ENCODE assay signal across 11 cellular contexts in genomic region chr1:78831731-78832360, GRCh38.
DNase-seq lines count a peak whose midpoint lies in the region; ATAC-seq, FAIRE-seq and TF ChIP-seq lines count a peak whose summit lies in the region.
"Had no signal": no experiment of that assay in that cellular context is flagged by ENCODE, and none has a peak within 500 bp of the region (broad histone marks: within the 10 kb centered on the region; RNA-seq: fewer than 3 reads in every experiment).

No MANE protein-coding gene starts in this region.

- no peak for TF ChIP-seq CTCF in GM12878 (IDR thresholded peaks at IDR 0.05 in 2 of 3, conservative IDR thresholded peaks at IDR 0.05 in 1 of 3; ENCODE audit: control insufficient read depth in 2 of 3, extremely low read depth in 1 of 3, insufficient read depth in 1 of 3, low read depth in 3 of 3, low read length in 3 of 3)

- no peak for TF ChIP-seq RAD21 in GM12878 (IDR thresholded peaks at IDR 0.05; ENCODE audit: insufficient read depth, low read depth, low read length)

- 18% methylated on average over 3 of the region's 3 CpGs for WGBS in GM12878 (ENCODE audit: insufficient coverage, insufficient replicate concordance, low lambda C conversion rate, missing lambda C conversion rate)

- no peaks in the 10 kb centered on the region for H3K27me3 ChIP-seq in GM12878 (replicated peaks in 1 of 2; ENCODE audit: control insufficient read depth in 2 of 2, insufficient read depth in 2 of 2, low read length in 1 of 2)
- H3K27me3 ChIP-seq: body of pancreas had no signal

- no peak overlapping the region for H3K4me2 ChIP-seq in GM12878 (ENCODE audit: control insufficient read depth, insufficient read depth)

- TF ChIP-seq POLR2A in GM12878 (IDR thresholded peaks at IDR 0.05; ENCODE audit: low read depth, low read length): no peak

- CTCF ChIA-PET in GM12878 (lab: Yijun Ruan, JAX): no interaction called here

- H3K4me3 ChIP-seq in GM12878: no peak overlapping the region
- H3K4me3 ChIP-seq: body of pancreas had no signal

- intact Hi-C loops in GM12878 (cut with micrococcal nuclease; ENCODE audit: unreplicated experiment): loop anchor here (1.0 to 10.0 kb wide), 4 partner anchors 145 to 697 kb away; no protein-coding TSS in a partner anchor

- H3K4me1 ChIP-seq in GM12878 (ENCODE audit: control insufficient read depth, insufficient read depth, low read length): no peaks in the 10 kb centered on the region
- H3K4me1 ChIP-seq: body of pancreas had no signal

- no peak for FAIRE-seq in GM12878 (lab: Jason Lieb, UNC)

- SMC1A ChIA-PET in GM12878 (lab: Charles Lee; ENCODE audit: uncharacterized antibody, unreplicated experiment): interaction anchor here (0.6 kb wide), 1 partner anchor 19 kb away, joined by 3 read pairs; no protein-coding TSS in a partner anchor

- BruUV-seq in GM12878 (replicated peaks; lab: Mats Ljungman, UMichigan): no TSS peak

- no peak overlapping the region for H2AFZ ChIP-seq in GM12878 (ENCODE audit: control insufficient read depth, low read depth, low read length)

- ATAC-seq in GM12878 (peak; percentile 77), GM19035 (IDR thresholded peaks at IDR 0.05; ENCODE audit: unreplicated experiment) (no peak)
- ATAC-seq: body of pancreas; naive thymus-derived CD8-positive, alpha-beta T cell had no signal

- H3K9me3 ChIP-seq in GM12878 (replicated peaks; ENCODE audit: control insufficient read depth, insufficient read depth, low read length): no peaks in the 10 kb centered on the region
- H3K9me3 ChIP-seq: body of pancreas had no signal

- POLR2A ChIA-PET in GM12878 (lab: Charles Lee): no interaction called here

- no peaks in the 10 kb centered on the region for H3K36me3 ChIP-seq in GM12878 (ENCODE audit: control insufficient read depth in 2 of 2, insufficient read depth in 2 of 2, low read length in 1 of 2)

- H3K9ac ChIP-seq in GM12878 (ENCODE audit: control insufficient read depth, insufficient read depth, low read length): no peak overlapping the region

- TF ChIP-seq EP300 in GM12878 (IDR thresholded peaks at IDR 0.05; ENCODE audit: borderline replicate concordance in 1 of 2, control insufficient read depth in 1 of 2, low read depth in 2 of 2, low read length in 2 of 2): no peak

- H3K27ac ChIP-seq in GM12878 (ENCODE audit: control insufficient read depth, insufficient read depth): no peak overlapping the region
- H3K27ac ChIP-seq: body of pancreas had no signal

- in situ Hi-C loops in GM12878 (cut with MboI): loop anchor here (10.0 kb wide), 2 partner anchors 363 to 523 kb away; no protein-coding TSS in a partner anchor

- no peaks in the 10 kb centered on the region for H3K79me2 ChIP-seq in GM12878 (ENCODE audit: control insufficient read depth, insufficient read depth, low read length)

- no peaks in the 10 kb centered on the region for H4K20me1 ChIP-seq in GM12878 (ENCODE audit: control insufficient read depth, insufficient read depth)

- DNase-seq in GM03348 (ENCODE audit: low spot score): peak; percentile 84
- DNase-seq in HPDE6-E6E7 (ENCODE audit: extremely low spot score): peak; percentile 33
- no peak for DNase-seq in GM12878 (ENCODE audit: low read depth, low spot score)
- DNase-seq in myocyte (ENCODE audit: low read depth): peak; percentile 59
- DNase-seq in ureter (ENCODE audit: low spot score): no peak
- no peak for DNase-seq in hippocampal formation (lab: John Stamatoyannopoulos, UW)
- DNase-seq in DMS153 treated with DMSO at 0.1 percent for 48 hours (lab: John Stamatoyannopoulos, UW; ENCODE audit: unreplicated experiment): no peak
- DNase-seq: activated CD4-positive, alpha-beta memory T cell treated with anti-CD3 and anti-CD28 coated beads for 36 hours; body of pancreas; naive thymus-derived CD8-positive, alpha-beta T cell had no signal

- RAD21 ChIA-PET in GM12878 (lab: Charles Lee; ENCODE audit: unreplicated experiment): no interaction called here

TF ChIP-seq in GM12878, 131 proteins besides CTCF, POLR2A, EP300 and RAD21 (continues in another document):
- no peak for TF ChIP-seq CREM (IDR thresholded peaks at IDR 0.05; ENCODE audit: low read depth)
- no peak for TF ChIP-seq EZH2 (IDR thresholded peaks at IDR 0.05; ENCODE audit: borderline replicate concordance, control insufficient read depth, low read depth, low read length)
- TF ChIP-seq RUNX3 (IDR thresholded peaks at IDR 0.05; ENCODE audit: low read length): peak; percentile 34; the same call in 1 of the 2 replicates
- no peak for TF ChIP-seq MXI1 (IDR thresholded peaks at IDR 0.05; ENCODE audit: low read depth, low read length)
- no peak for TF ChIP-seq NR2C1 (IDR thresholded peaks at IDR 0.05)
- TF ChIP-seq PRDM15 (CRISPR knock-in tag; IDR thresholded peaks at IDR 0.05): no peak
- TF ChIP-seq IKZF2 (IDR thresholded peaks at IDR 0.05): peak in 1 of 2 experiments; percentile 51; a peak in 2 of 4 replicates
- no peak for TF ChIP-seq CBFB (IDR thresholded peaks at IDR 0.05; ENCODE audit: low read depth)
- 0 out of 4 replicates have a peak, but pooled peaks of 1 of the 2 experiments have one; percentile 37 for TF ChIP-seq ETV6 (conservative IDR thresholded peaks at IDR 0.05 in 1 of 2, IDR thresholded peaks at IDR 0.05 in 1 of 2; ENCODE audit: borderline replicate concordance in 1 of 2, low read depth in 1 of 2)
- TF ChIP-seq ZBTB33 (IDR thresholded peaks at IDR 0.05): no peak
- no peak for TF ChIP-seq CREB1 (IDR thresholded peaks at IDR 0.05; ENCODE audit: low read depth)
- no peak for TF ChIP-seq BCL11A (IDR thresholded peaks at IDR 0.05; ENCODE audit: low read depth, low read length)
- peak; percentile 58; the same call in 1 of the 2 replicates for TF ChIP-seq SPI1 (IDR thresholded peaks at IDR 0.05; ENCODE audit: borderline replicate concordance, insufficient read depth, low read depth, low read length)
- TF ChIP-seq ASH2L (IDR thresholded peaks at IDR 0.05; ENCODE audit: borderline replicate concordance, low read depth): no peak
- no peak for TF ChIP-seq PAX8 (IDR thresholded peaks at IDR 0.05)
- no peak for TF ChIP-seq CBX5 (IDR thresholded peaks at IDR 0.05; ENCODE audit: low read depth)
- no peak for TF ChIP-seq SIX5 (IDR thresholded peaks at IDR 0.05; ENCODE audit: low read depth, low read length, severe bottlenecking)
- TF ChIP-seq FOXM1 (IDR thresholded peaks at IDR 0.05; ENCODE audit: low read depth, low read length): no peak

Comparison
In these comparisons a context has a peak if more than half of its experiments do, and no peak if none do; other contexts are left out.
1. DNase-seq: peak in GM03348 (single experiment), HPDE6-E6E7 (single experiment) and myocyte (single experiment); none in GM12878 (single experiment), ureter (single experiment), hippocampal formation (0 of 2) and DMS153 treated with DMSO at 0.1 percent for 48 hours (single experiment).